ENCODE assay signal across 18 cellular contexts in genomic region chr12:98821232-98821631, GRCh38.
DNase-seq lines count a peak whose midpoint lies in the region; ATAC-seq, FAIRE-seq and TF ChIP-seq lines count a peak whose summit lies in the region.
"Had no signal": no experiment of that assay in that cellular context is flagged by ENCODE, and none has a peak within 500 bp of the region (broad histone marks: within the 10 kb centered on the region; RNA-seq: fewer than 3 reads in every experiment).

No MANE protein-coding gene starts in this region.

- H3K4me1 Mint-ChIP-seq in H9: peaks cover 37 to 44% of the 10 kb centered on the region in 2 experiments
- H3K4me1 Mint-ChIP-seq in activated naive CD8-positive, alpha-beta T cell treated with anti-CD3 and anti-CD28 coated beads for 36 hours: no peaks in the 10 kb centered on the region

- no peak for DNase-seq in H9
- DNase-seq in bronchial epithelial cell (ENCODE audit: low read depth): no peak
- DNase-seq in iPS-NIHi11 (ENCODE audit: low spot score): peak; percentile 26
- DNase-seq in neuronal stem cell (ENCODE audit: low spot score): no peak
- no peak for DNase-seq in activated naive CD8-positive, alpha-beta T cell treated with anti-CD3 and anti-CD28 coated beads for 36 hours
- no peak for DNase-seq in activated CD8-positive, alpha-beta memory T cell treated with anti-CD3 and anti-CD28 coated beads, Interleukin-2, amount 50 U/mL, for 4 hours
- DNase-seq in NCI-H2171 (lab: John Stamatoyannopoulos, UW): no peak
- DNase-seq: GDM1, IMR-90, NCI-H1694, NCI-H2081 treated with DMSO at 0.1 percent for 48 hours, NCI-H526 treated with DMSO at 0.1 percent for 48 hours had no signal

- H2AFZ ChIP-seq in H9 (ENCODE audit: low read length) (no peak overlapping the region), neuronal stem cell (ENCODE audit: low read length) (peak overlapping the region; percentile 20)

- H3K79me2 ChIP-seq in H9 (ENCODE audit: insufficient read depth, low read length): no peaks in the 10 kb centered on the region

- H4K20me1 ChIP-seq in H9 (ENCODE audit: control insufficient read depth, insufficient read depth, insufficient read length): no peaks in the 10 kb centered on the region

- H2BK120ac ChIP-seq in H9 (ENCODE audit: low read depth, low read length, poor library complexity, severe bottlenecking): no peak overlapping the region
- no peak overlapping the region for H2BK120ac ChIP-seq in neuronal stem cell (ENCODE audit: low read depth, low read length)

- H2AK5ac ChIP-seq in H9 (ENCODE audit: insufficient read length, low read length) (no peak overlapping the region), neuronal stem cell (ENCODE audit: low read depth, low read length) (no peak overlapping the region)

- H3K27ac ChIP-seq in H9 (ENCODE audit: insufficient read length, low read depth, low read length) (no peak overlapping the region), neuronal stem cell (replicated peaks; ENCODE audit: low read length) (peak overlapping the region; percentile 12)
- H3K27ac ChIP-seq: C4-2B, KMS-11 had no signal

- no peak overlapping the region for H4K5ac ChIP-seq in H9 (ENCODE audit: insufficient read length, low read depth, low read length)

- H3K79me1 ChIP-seq in H9 (ENCODE audit: insufficient read depth, low read depth, low read length, poor library complexity, severe bottlenecking) (no peaks in the 10 kb centered on the region), neuronal stem cell (ENCODE audit: low read depth, low read length) (no peaks in the 10 kb centered on the region)

- H3K27ac Mint-ChIP-seq in H9: peak overlapping the region; percentile 15 to 65 (median 16); a peak in 4 of 7 replicates
- no peak overlapping the region for H3K27ac Mint-ChIP-seq in activated naive CD8-positive, alpha-beta T cell treated with anti-CD3 and anti-CD28 coated beads for 36 hours

- H3K27me3 Mint-ChIP-seq in H9 (ENCODE audit: low read depth): no peaks in the 10 kb centered on the region
- peaks cover 19% of the 10 kb centered on the region for H3K27me3 Mint-ChIP-seq in activated naive CD8-positive, alpha-beta T cell treated with anti-CD3 and anti-CD28 coated beads for 36 hours

- H3K9me3 Mint-ChIP-seq in H9: no peaks in the 10 kb centered on the region; a peak in 1 of 5 replicates
- no peaks in the 10 kb centered on the region for H3K9me3 Mint-ChIP-seq in activated naive CD8-positive, alpha-beta T cell treated with anti-CD3 and anti-CD28 coated beads for 36 hours

- no peak overlapping the region for H3K14ac ChIP-seq in H9 (ENCODE audit: insufficient read depth, low read length)
- H3K14ac ChIP-seq in neuronal stem cell (ENCODE audit: low read length): no peak overlapping the region

- H3K4me1 ChIP-seq in H9 (ENCODE audit: insufficient read depth, low read length): peaks cover 8% of the 10 kb centered on the region; the same call in 1 of the 2 replicates
- peaks cover 0 to 9% of the 10 kb centered on the region in 2 donors for H3K4me1 ChIP-seq in neuronal stem cell (ENCODE audit: control insufficient read depth in 2 of 2, insufficient read depth in 1 of 2, low read depth in 1 of 2, low read length in 2 of 2)

- H3K9ac ChIP-seq in H9 (ENCODE audit: extremely low read depth, insufficient read length, low read length): no peak overlapping the region
- H3K9ac ChIP-seq in neuronal stem cell (ENCODE audit: low read depth, low read length, poor library complexity): no peak overlapping the region
- H3K9ac ChIP-seq: KMS-11 had no signal

- no peak overlapping the region for H3K4me2 ChIP-seq in H9 (ENCODE audit: insufficient read depth, insufficient read length, low read length)
- H3K4me2 ChIP-seq in neuronal stem cell (ENCODE audit: insufficient read depth, low read length, poor library complexity, severe bottlenecking): no peak overlapping the region
- H3K4me2 ChIP-seq: KMS-11 had no signal

- peak overlapping the region in 1 of 2 experiments; percentile 61; a peak in 1 of 5 replicates for H3K4me3 Mint-ChIP-seq in H9
- no peak overlapping the region for H3K4me3 Mint-ChIP-seq in activated naive CD8-positive, alpha-beta T cell treated with anti-CD3 and anti-CD28 coated beads for 36 hours

- H3K4ac ChIP-seq in H9 (ENCODE audit: low read depth, low read length) (no peak overlapping the region), neuronal stem cell (ENCODE audit: low read length) (no peak overlapping the region)

- no peak for ATAC-seq in GM19455 (IDR thresholded peaks at IDR 0.05; ENCODE audit: unreplicated experiment)
- ATAC-seq: HCT116, Right ventricle myocardium inferior had no signal

- H4K91ac ChIP-seq in H9 (ENCODE audit: insufficient read length, low read depth, low read length): no peak overlapping the region
- no peak overlapping the region for H4K91ac ChIP-seq in neuronal stem cell (ENCODE audit: low read depth, low read length, poor library complexity)

- H3K36me3 ChIP-seq in bronchial epithelial cell (ENCODE audit: control insufficient read depth, insufficient read depth, low read length) (no peaks in the 10 kb centered on the region), neuronal stem cell (replicated peaks in 1 of 2; ENCODE audit: control insufficient read depth in 2 of 2, insufficient read depth in 2 of 2, low read length in 2 of 2) (no peaks in the 10 kb centered on the region)

- H2BK15ac ChIP-seq in H9 (ENCODE audit: low read depth, low read length) (no peak overlapping the region), neuronal stem cell (ENCODE audit: low read length) (no peak overlapping the region)

- TF ChIP-seq CTCF in H9 (conservative IDR thresholded peaks at IDR 0.05) (no peak), bronchial epithelial cell (IDR thresholded peaks at IDR 0.05; ENCODE audit: insufficient read depth, low read length, severe bottlenecking) (no peak)

- H4K8ac ChIP-seq in H9 (replicated peaks; ENCODE audit: insufficient read length, low read depth, low read length): no peak overlapping the region
- no peak overlapping the region for H4K8ac ChIP-seq in neuronal stem cell (ENCODE audit: low read depth, low read length)

- FAIRE-seq in bronchial epithelial cell (lab: Jason Lieb, UNC): peak; percentile 13
- FAIRE-seq: A204.1 had no signal

- H3K23me2 ChIP-seq in H9 (ENCODE audit: insufficient read length, low read depth, low read length, poor library complexity, severe bottlenecking): no peaks in the 10 kb centered on the region

- no peaks in the 10 kb centered on the region for H3K27me3 ChIP-seq in H9 (ENCODE audit: insufficient read depth, low read length)
- no peaks in the 10 kb centered on the region for H3K27me3 ChIP-seq in bronchial epithelial cell (ENCODE audit: control insufficient read depth, insufficient read depth, low read length)
- no peaks in the 10 kb centered on the region for H3K27me3 ChIP-seq in neuronal stem cell (ENCODE audit: control insufficient read depth in 3 of 3, insufficient read depth in 3 of 3, low read depth in 1 of 3, low read length in 3 of 3)

- H3K9me3 ChIP-seq in H9 (ENCODE audit: control insufficient read depth, low read depth, low read length) (no peaks in the 10 kb centered on the region), neuronal stem cell (replicated peaks in 1 of 2; ENCODE audit: control insufficient read depth in 2 of 2, insufficient read depth in 1 of 2, low read depth in 1 of 2, low read length in 2 of 2) (no peaks in the 10 kb centered on the region)

- no CpG with 5 or more reads among the region's 2 CpGs for WGBS in H9 (ENCODE audit: extremely low coverage, insufficient read length, low lambda C conversion rate)
- WGBS in neuronal stem cell (ENCODE audit: extremely low coverage in 2 of 2, insufficient read length in 2 of 2, insufficient replicate concordance in 1 of 2), 2 donors: no CpG with 5 or more reads among the region's 2 CpGs

- no peak overlapping the region for H2BK20ac ChIP-seq in H9 (ENCODE audit: low read depth, low read length, poor library complexity, severe bottlenecking)

- H2BK5ac ChIP-seq in H9 (ENCODE audit: insufficient read length, low read length): no peak overlapping the region
- no peak overlapping the region for H2BK5ac ChIP-seq in neuronal stem cell (ENCODE audit: low read length)

- no peak overlapping the region for H3T11ph ChIP-seq in H9 (ENCODE audit: low read length)

- no peak overlapping the region for H3K18ac ChIP-seq in H9 (ENCODE audit: insufficient read length, low read depth, low read length)
- H3K18ac ChIP-seq in neuronal stem cell (ENCODE audit: low read length): no peak overlapping the region

- no peaks in the 10 kb centered on the region for H3K36me3 Mint-ChIP-seq in H9 (ENCODE audit: insufficient read depth in 1 of 3, low read depth in 3 of 3)
- no peaks in the 10 kb centered on the region for H3K36me3 Mint-ChIP-seq in activated naive CD8-positive, alpha-beta T cell treated with anti-CD3 and anti-CD28 coated beads for 36 hours

- no peak overlapping the region for H2BK12ac ChIP-seq in H9 (ENCODE audit: insufficient read length, low read depth, low read length)
- no peak overlapping the region for H2BK12ac ChIP-seq in neuronal stem cell (ENCODE audit: low read length)

- H3K4me3 ChIP-seq in bronchial epithelial cell (ENCODE audit: low read depth, low read length): no peak overlapping the region
- no peak overlapping the region for H3K4me3 ChIP-seq in neuronal stem cell (ENCODE audit: low read length in 2 of 2)

- H3K56ac ChIP-seq in H9 (ENCODE audit: insufficient read length, low read depth, low read length): no peak overlapping the region

- H3K23ac ChIP-seq in H9 (ENCODE audit: insufficient read length, low read depth, low read length): no peak overlapping the region
- no peak overlapping the region for H3K23ac ChIP-seq in neuronal stem cell (ENCODE audit: low read depth, low read length, poor library complexity)
